15 cellular contexts compared by ENCODE assay signal in genomic region chr1:2247760-2248126, GRCh38. TPM values are rescaled to one million over a fixed set of nuclear protein-coding genes. Genes with fewer than 3 reads are reported as not detected.
A peak's percentile ranks its signal among the peaks of the same experiment; 100 is the strongest.
DNase-seq lines count a peak whose midpoint lies in the region; ATAC-seq, FAIRE-seq and TF ChIP-seq lines count a peak whose summit lies in the region.
"Had no signal": no experiment of that assay in that cellular context is flagged by ENCODE, and none has a peak within 500 bp of the region (broad histone marks: within the 10 kb centered on the region; RNA-seq: fewer than 3 reads in every experiment).

No MANE protein-coding gene starts in this region.

- peak overlapping the region; percentile 97 for H3K4ac ChIP-seq in H1 (replicated peaks; ENCODE audit: insufficient read length, low read depth, low read length)

- peak overlapping the region; percentile 44 to 59 for H3K4me2 ChIP-seq in H1 (ENCODE audit: insufficient read depth in 1 of 2, low read depth in 2 of 2, low read length in 2 of 2)
- H3K4me2 ChIP-seq: A549, PC-9 had no signal

- no peak overlapping the region for H2AFZ ChIP-seq in H1 (ENCODE audit: low read length)
- H2AFZ ChIP-seq: PC-9 had no signal

- H3K36me3 Mint-ChIP-seq in activated naive CD4-positive, alpha-beta T cell treated with anti-CD3 and anti-CD28 coated beads, Interleukin-2, amount 50 U/mL, for 72 hours = peaks cover 0 to 13% of the 10 kb centered on the region in 2 donors
- peaks cover 3% of the 10 kb centered on the region for H3K36me3 Mint-ChIP-seq in mesothelial cell of epicardium

- TF ChIP-seq POLR2A in H1 (IDR thresholded peaks at IDR 0.05; ENCODE audit: control extremely low read depth in 1 of 2, low read depth in 2 of 2, low read length in 2 of 2) (no peak), transverse colon (IDR thresholded peaks at IDR 0.05) (no peak)

- peaks cover 23% of the 10 kb centered on the region for H3K79me1 ChIP-seq in H1 (ENCODE audit: low read depth, low read length)

- H2BK120ac ChIP-seq in H1 (replicated peaks; ENCODE audit: low read depth, low read length) = peak overlapping the region; percentile 92

- H3K9ac ChIP-seq in H1 (replicated peaks in 1 of 4; ENCODE audit: extremely low read depth in 1 of 4, low read depth in 3 of 4, low read length in 3 of 4) = peak overlapping the region in 2 of 4 experiments; percentile 20 to 21; a peak in 3 of 7 replicates

- no peak for TF ChIP-seq EP300 in H1 (IDR thresholded peaks at IDR 0.05; ENCODE audit: borderline replicate concordance in 1 of 2, low read depth in 2 of 2, low read length in 2 of 2)
- no peak for TF ChIP-seq EP300 in transverse colon (IDR thresholded peaks at IDR 0.05; ENCODE audit: low read depth)

- peak overlapping the region; percentile 81 for H3K56ac ChIP-seq in H1 (replicated peaks; ENCODE audit: insufficient read length, low read depth, low read length)

- peak overlapping the region in 1 of 4 experiments; percentile 38; a peak in 2 of 8 replicates for H3K4me3 ChIP-seq in H1 (ENCODE audit: extremely low read depth in 1 of 4, insufficient read depth in 2 of 4, low read depth in 3 of 4, low read length in 4 of 4)
- H3K4me3 ChIP-seq in transverse colon = no peak overlapping the region
- H3K4me3 ChIP-seq: A549, PC-9 had no signal

- peak overlapping the region; percentile 100 for H4K91ac ChIP-seq in H1 (replicated peaks; ENCODE audit: insufficient read length, low read length)

- peak overlapping the region; percentile 92; the same call in 1 of the 2 replicates for H4K8ac ChIP-seq in H1 (ENCODE audit: extremely low read depth, insufficient read depth, low read length)

- TF ChIP-seq CTCF in H1 (IDR thresholded peaks at IDR 0.05; ENCODE audit: control extremely low read depth in 1 of 3, insufficient read depth in 1 of 3, low read depth in 1 of 3, low read length in 3 of 3) = no peak
- no peak for TF ChIP-seq CTCF in mesothelial cell of epicardium (IDR thresholded peaks at IDR 0.05; ENCODE audit: unreplicated experiment)
- no peak for TF ChIP-seq CTCF in transverse colon (IDR thresholded peaks at IDR 0.05)

- H4K5ac ChIP-seq in H1 (ENCODE audit: insufficient read length, low read depth, low read length) = peak overlapping the region; percentile 20

- H3K36me3 ChIP-seq in H1 (ENCODE audit: control insufficient read depth in 2 of 4, insufficient read depth in 4 of 4, low read length in 3 of 4) (no peaks in the 10 kb centered on the region), transverse colon (no peaks in the 10 kb centered on the region)

- DNase-seq in activated naive CD4-positive, alpha-beta T cell treated with anti-CD3 and anti-CD28 coated beads, Interleukin-2, amount 50 U/mL, for 72 hours (ENCODE audit: low spot score in 2 of 2) = no peak
- DNase-seq in activated naive CD4-positive, alpha-beta T cell treated with anti-CD3 and anti-CD28 coated beads, Interleukin-2, amount 50 U/mL, for 16 hours = no peak
- DNase-seq in H1 (ENCODE audit: low read depth in 1 of 2, low spot score in 2 of 2) (no peak), mesothelial cell of epicardium (ENCODE audit: low spot score in 2 of 2, unreplicated experiment in 2 of 2) (no peak), transverse colon (no peak), retina (no peak)
- DNase-seq in central memory CD4-positive, alpha-beta T cell = no peak
- DNase-seq: activated CD4-positive, alpha-beta T cell treated with anti-CD3 and anti-CD28 coated beads, Interleukin-2, amount 50 U/mL, for 1 hour; activated effector memory CD4-positive, alpha-beta T cell treated with Interleukin-2 at 50 U/mL for 16 hours; NCI-H226; PC-9 had no signal

- peak overlapping the region; percentile 93 for H3K27ac ChIP-seq in H1 (ENCODE audit: low read depth, low read length)
- H3K27ac ChIP-seq in transverse colon = peak overlapping the region; percentile 39 to 76 (median 61)
- H3K27ac ChIP-seq: A549, PC-9 had no signal

- TF ChIP-seq RAD21 in H1 (IDR thresholded peaks at IDR 0.05 in 1 of 2, conservative IDR thresholded peaks at IDR 0.05 in 1 of 2; ENCODE audit: low read depth in 2 of 2, low read length in 2 of 2) = no peak

- POLR2A ChIA-PET in H1 (lab: Charles Lee; ENCODE audit: partially characterized antibody) = interaction anchor here (0.7 to 1.6 kb wide), 6 partner anchors 8 to 109 kb away, joined by 3 to 10 read pairs (median 4); no protein-coding TSS in a partner anchor

- CTCF ChIA-PET in H1 (lab: Charles Lee; ENCODE audit: partially characterized antibody) = interaction anchor here (0.8 to 2.8 kb wide), 4 partner anchors 9 to 53 kb away, joined by 3 to 8 read pairs (median 3); partner anchors contain the start of gene FAAP20

- no peaks in the 10 kb centered on the region for H3K27me3 Mint-ChIP-seq in mesothelial cell of epicardium (ENCODE audit: low read depth)

- WGBS in H1 (ENCODE audit: extremely low coverage in 1 of 2, insufficient coverage in 1 of 2, insufficient read length in 1 of 2, insufficient replicate concordance in 2 of 2, low coverage in 1 of 2, low lambda C conversion rate in 2 of 2, missing lambda C conversion rate in 1 of 2), 2 experiments = 41% methylated on average over 16 of the region's 18 CpGs; no CpG with 5 or more reads in 1 of the 2 experiments
- WGBS in transverse colon (ENCODE audit: low coverage in 1 of 2), 2 donors = 66% methylated on average over 17 of the region's 18 CpGs; no CpG with 5 or more reads in 1 of the 2 donors

- H3K23ac ChIP-seq in H1 (ENCODE audit: insufficient read length) = no peak overlapping the region

- no peak overlapping the region for H3K4me3 Mint-ChIP-seq in mesothelial cell of epicardium
- H3K4me3 Mint-ChIP-seq: T-helper 1 cell treated with Interleukin-12 subunit alpha and Interleukin-12 subunit beta and Interleukin-4 antibody, amounts not matched to agents 30 μg/mL and 1 μg/mL, for 36 hours had no signal

- H3K9me3 ChIP-seq in H1 (ENCODE audit: insufficient read depth in 2 of 2, low read depth in 1 of 2, low read length in 1 of 2) (no peaks in the 10 kb centered on the region), transverse colon (no peaks in the 10 kb centered on the region)
- H3K9me3 ChIP-seq: A549 had no signal

- H2AK5ac ChIP-seq in H1 (ENCODE audit: low read depth, low read length) = peak overlapping the region; percentile 94

- H2BK20ac ChIP-seq in H1 (ENCODE audit: low read length) = peak overlapping the region; percentile 98

- H2BK15ac ChIP-seq in H1 (ENCODE audit: low read length) = peak overlapping the region; percentile 92; the same call in 1 of the 2 replicates

- peaks cover 47% of the 10 kb centered on the region for H3K4me1 Mint-ChIP-seq in mesothelial cell of epicardium

- peak overlapping the region; percentile 24 for H3K14ac ChIP-seq in H1 (ENCODE audit: insufficient read length)

- no peak for FAIRE-seq in H1 (lab: Jason Lieb, UNC)
- FAIRE-seq: A549 had no signal

- H3K23me2 ChIP-seq in H1 (ENCODE audit: low read depth, low read length) = 0 out of 2 replicates have a peak, but pooled peaks cover 3% of the 10 kb centered on the region

- H3K18ac ChIP-seq in H1 (ENCODE audit: extremely low read depth, low read length) = peak overlapping the region; percentile 100

- peaks cover 16 to 48% (median 41%) of the 10 kb centered on the region in 4 experiments for H3K4me1 ChIP-seq in H1 (replicated peaks in 1 of 4; ENCODE audit: control insufficient read depth in 3 of 4, insufficient read depth in 4 of 4, low read length in 3 of 4)
- peaks cover 57 to 74% (median 65%) of the 10 kb centered on the region in 4 donors for H3K4me1 ChIP-seq in transverse colon
- H3K4me1 ChIP-seq: A549 had no signal

- in situ Hi-C loops in transverse colon (cut with MboI; ENCODE audit: low pct_ligation_motif_present in 1 of 4, low pct_unique_long_range_greater_than_20kb in 1 of 4, low sequenced_read_pairs in 3 of 4) = no loop called here

- H3K27me3 ChIP-seq in H1 (replicated peaks in 1 of 4; ENCODE audit: control insufficient read depth in 3 of 4, extremely low read depth in 1 of 4, insufficient read depth in 3 of 4, low read length in 3 of 4) (no peaks in the 10 kb centered on the region), transverse colon (no peaks in the 10 kb centered on the region)

- H2BK5ac ChIP-seq in H1 (ENCODE audit: low read depth, low read length) = peak overlapping the region; percentile 99

- peak overlapping the region; percentile 36 to 57 for H3K27ac Mint-ChIP-seq in activated naive CD4-positive, alpha-beta T cell treated with anti-CD3 and anti-CD28 coated beads, Interleukin-2, amount 50 U/mL, for 72 hours
- H3K27ac Mint-ChIP-seq in mesothelial cell of epicardium = peak overlapping the region; percentile 61
- H3K27ac Mint-ChIP-seq: T-helper 1 cell treated with Interleukin-12 subunit alpha and Interleukin-12 subunit beta and Interleukin-4 antibody, amounts not matched to agents 30 μg/mL and 1 μg/mL, for 36 hours had no signal

- peaks cover 12 to 29% of the 10 kb centered on the region in 2 experiments for H4K20me1 ChIP-seq in H1 (replicated peaks in 1 of 2; ENCODE audit: control insufficient read depth in 1 of 2, insufficient read depth in 2 of 2, low read length in 2 of 2)

- H3K79me2 ChIP-seq in H1 (ENCODE audit: control insufficient read depth in 1 of 2, insufficient read depth in 2 of 2, low read length in 2 of 2) = peaks cover 41 to 90% of the 10 kb centered on the region in 2 experiments

- ATAC-seq in activated naive CD4-positive, alpha-beta T cell treated with anti-CD3 and anti-CD28 coated beads, Interleukin-2, amount 50 U/mL, for 72 hours = no peak
- ATAC-seq in HG02759 (IDR thresholded peaks at IDR 0.05; ENCODE audit: unreplicated experiment) = no peak
- ATAC-seq: A549, sciatic nerve had no signal

- H3K9me3 Mint-ChIP-seq in activated naive CD4-positive, alpha-beta T cell treated with anti-CD3 and anti-CD28 coated beads, Interleukin-2, amount 50 U/mL, for 72 hours = no peaks in the 10 kb centered on the region
- H3K9me3 Mint-ChIP-seq in mesothelial cell of epicardium = no peaks in the 10 kb centered on the region

- intact Hi-C loops in transverse colon (cut with DNase I; ENCODE audit: low total_unique reads) = no loop called here

- peak overlapping the region; percentile 99 for H2BK12ac ChIP-seq in H1 (ENCODE audit: low read depth, low read length)

RNA-seq across cellular contexts. Expression of gene SKI, which starts 19.6 kb away (rescaled TPM):
- 10 to 100 TPM; 26.6 to 43.8 TPM for total RNA-seq in activated naive CD4-positive, alpha-beta T cell treated with anti-CD3 and anti-CD28 coated beads, Interleukin-2, amount 50 U/mL, for 72 hours
- 80.2 and 87.6 TPM in 2 replicates for total RNA-seq in H1 (2021; fragmentation: NEBNext Ultra II Directional; extraction: Animal tissue kit (Norgen Biotek cat#: 25700))
- polyA plus RNA-seq in H1 (2011; rRNA removed) = 8.3 and 14.5 TPM in 2 replicates
- polyA plus RNA-seq in H1 (2011; cell fraction: cytosol; rRNA removed) = 8.6 TPM
- 19.2 TPM for polyA plus RNA-seq in H1 (2011; cell fraction: nucleus; rRNA removed)
- polyA plus RNA-seq in H1 (2012, experiment 1 of 2) = 24.8 to 35.9 TPM (median 32.3 TPM) in 4 replicates
- 36.5 TPM for polyA plus RNA-seq in H1 (2012, experiment 2 of 2)
- 40.2 TPM for polyA plus RNA-seq in H1 (2013, experiment 1 of 2)
- polyA plus RNA-seq in H1 (2013, experiment 2 of 2) = 39.7 TPM
- 6.3 and 7.3 TPM in 2 replicates for polyA minus RNA-seq in H1 (2011; rRNA and poly(A)+ RNA removed)
- polyA minus RNA-seq in H1 (2011; cell fraction: cytosol; rRNA and poly(A)+ RNA removed) = 30.0 TPM
- 27.1 TPM for polyA minus RNA-seq in H1 (2011; cell fraction: nucleus; rRNA and poly(A)+ RNA removed)
- total RNA-seq in mesothelial cell of epicardium (105 to 110 TPM (median 105 TPM) in 3 replicates), transverse colon (10 to 100 TPM; 24.4 to 52.4 (median 32.2) TPM)

RNA-seq across cellular contexts. Expression of gene FAAP20, which starts 53.2 kb away (rescaled TPM):
- 10 to 100 TPM; 59.1 to 66.9 TPM for total RNA-seq in activated naive CD4-positive, alpha-beta T cell treated with anti-CD3 and anti-CD28 coated beads, Interleukin-2, amount 50 U/mL, for 72 hours
- total RNA-seq in H1 (2021; fragmentation: NEBNext Ultra II Directional; extraction: Animal tissue kit (Norgen Biotek cat#: 25700)) = 99.8 and 103 TPM in 2 replicates
- 58.4 and 106 TPM in 2 replicates for polyA plus RNA-seq in H1 (2011; rRNA removed)
- polyA plus RNA-seq in H1 (2011; cell fraction: cytosol; rRNA removed) = 49.4 TPM
- polyA plus RNA-seq in H1 (2011; cell fraction: nucleus; rRNA removed) = 69.8 TPM
- 51.1 to 69.6 TPM (median 60.7 TPM) in 4 replicates for polyA plus RNA-seq in H1 (2012, experiment 1 of 2)
- polyA plus RNA-seq in H1 (2012, experiment 2 of 2) = 65.5 TPM
- polyA plus RNA-seq in H1 (2013, experiment 1 of 2) = 95.7 TPM
- 90.2 TPM for polyA plus RNA-seq in H1 (2013, experiment 2 of 2)
- 5.5 and 6.4 TPM in 2 replicates for polyA minus RNA-seq in H1 (2011; rRNA and poly(A)+ RNA removed)
- polyA minus RNA-seq in H1 (2011; cell fraction: cytosol; rRNA and poly(A)+ RNA removed) = 32.8 TPM
- 18.1 TPM for polyA minus RNA-seq in H1 (2011; cell fraction: nucleus; rRNA and poly(A)+ RNA removed)
- total RNA-seq in mesothelial cell of epicardium = 92.2 to 100 TPM (median 94.1 TPM) in 3 replicates
- 10 to 100 TPM; 19.4 to 84.5 (median 34.9) TPM for total RNA-seq in transverse colon
